ENCODE assay signal across 35 cellular contexts in genomic region chr20:59334616-59335300, GRCh38. TPM values are rescaled to one million over a fixed set of nuclear protein-coding genes. Genes with fewer than 3 reads are reported as not detected.
"Had no signal": no experiment of that assay in that cellular context is flagged by ENCODE, and none has a peak within 500 bp of the region (broad histone marks: within the 10 kb centered on the region; RNA-seq: fewer than 3 reads in every experiment).

No MANE protein-coding gene starts in this region.

- H3K36me3 Mint-ChIP-seq: activated naive CD4-positive, alpha-beta T cell treated with anti-CD3 and anti-CD28 coated beads, Interleukin-2, amount 50 U/mL, for 24 hours; activated naive CD8-positive, alpha-beta T cell treated with anti-CD3 and anti-CD28 coated beads, Interleukin-2, amount 10 ng/mL, durations not matched to agents 7 days and 5 days had no signal

- H3K27ac Mint-ChIP-seq: activated B cell treated with CpG ODN at 0.5 μM for 24 hours; activated CD4-positive, alpha-beta T cell treated with anti-CD3 and anti-CD28 coated beads, Interleukin-2, amount 10 ng/mL, durations not matched to agents 24 days and 14 days; activated CD8-positive, alpha-beta T cell treated with anti-CD3 and anti-CD28 coated beads for 36 hours; activated naive CD4-positive, alpha-beta T cell treated with anti-CD3 and anti-CD28 coated beads, Interleukin-2, amount 50 U/mL, for 24 hours; activated naive CD8-positive, alpha-beta T cell treated with anti-CD3 and anti-CD28 coated beads, Interleukin-2, amount 10 ng/mL, durations not matched to agents 7 days and 5 days; activated T-cell treated with anti-CD3 and anti-CD28 coated beads, Interleukin-2, amount 50 U/mL, for 24 hours; activated T-helper 2 cell treated with anti-CD3 and anti-CD28 coated beads, Interferon-gamma antibody, Interleukin-2, Interleukin-4, amounts not matched to agents 10 μg/mL and 5 μg/mL and 100 μg/mL, durations not matched to agents 14 hours and 24 hours and 36 hours; IgD-negative memory B cell had no signal

- H3K4me1 Mint-ChIP-seq: activated B cell treated with CpG ODN at 0.5 μM for 24 hours; activated CD4-positive, alpha-beta T cell treated with anti-CD3 and anti-CD28 coated beads, Interleukin-2, amount 10 ng/mL, durations not matched to agents 24 days and 14 days; activated naive CD4-positive, alpha-beta T cell treated with anti-CD3 and anti-CD28 coated beads, Interleukin-2, amount 50 U/mL, for 24 hours; central memory CD8-positive, alpha-beta T cell had no signal

- H3K9me3 Mint-ChIP-seq: activated B cell treated with CpG ODN at 0.5 μM for 24 hours; activated CD4-positive, alpha-beta T cell treated with anti-CD3 and anti-CD28 coated beads, Interleukin-2, amount 10 ng/mL, durations not matched to agents 24 days and 14 days; activated CD8-positive, alpha-beta T cell treated with anti-CD3 and anti-CD28 coated beads for 36 hours; activated naive CD4-positive, alpha-beta T cell treated with anti-CD3 and anti-CD28 coated beads, Interleukin-2, amount 50 U/mL, for 24 hours; activated naive CD8-positive, alpha-beta T cell treated with anti-CD3 and anti-CD28 coated beads, Interleukin-2, amount 10 ng/mL, durations not matched to agents 7 days and 5 days; activated T-cell treated with anti-CD3 and anti-CD28 coated beads, Interleukin-2, amount 50 U/mL, for 24 hours; activated T-helper 2 cell treated with anti-CD3 and anti-CD28 coated beads, Interferon-gamma antibody, Interleukin-2, Interleukin-4, amounts not matched to agents 10 μg/mL and 5 μg/mL and 100 μg/mL, durations not matched to agents 14 hours and 24 hours and 36 hours; central memory CD8-positive, alpha-beta T cell; IgD-negative memory B cell had no signal

- H3K4me3 Mint-ChIP-seq: activated B cell treated with CpG ODN at 0.5 μM for 24 hours; activated CD4-positive, alpha-beta T cell treated with anti-CD3 and anti-CD28 coated beads, Interleukin-2, amount 10 ng/mL, durations not matched to agents 24 days and 14 days; activated CD8-positive, alpha-beta T cell treated with anti-CD3 and anti-CD28 coated beads for 36 hours; activated naive CD4-positive, alpha-beta T cell treated with anti-CD3 and anti-CD28 coated beads, Interleukin-2, amount 50 U/mL, for 24 hours; activated naive CD8-positive, alpha-beta T cell treated with anti-CD3 and anti-CD28 coated beads, Interleukin-2, amount 10 ng/mL, durations not matched to agents 7 days and 5 days; activated T-cell treated with anti-CD3 and anti-CD28 coated beads, Interleukin-2, amount 50 U/mL, for 24 hours; central memory CD8-positive, alpha-beta T cell; IgD-negative memory B cell had no signal

- H3K9me3 ChIP-seq: ascending aorta, MG63 had no signal

- H3K27ac ChIP-seq: ascending aorta, cardiac muscle cell, VCaP had no signal

- H3K27me3 ChIP-seq: ascending aorta had no signal

- H3K36me3 ChIP-seq: ascending aorta, cardiac muscle cell, MG63 had no signal

- H3K4me1 ChIP-seq: ascending aorta had no signal

- DNase-seq: activated B cell treated with CpG ODN at 0.5 μM for 24 hours; activated CD4-positive, alpha-beta T cell treated with anti-CD3 and anti-CD28 coated beads, Interleukin-2, amount 10 ng/mL, durations not matched to agents 24 days and 14 days; activated CD4-positive, alpha-beta T cell treated with anti-CD3 and anti-CD28 coated beads, Interleukin-2, amount 50 U/mL, for 4 hours; activated CD8-positive, alpha-beta T cell treated with anti-CD3 and anti-CD28 coated beads for 36 hours; activated gamma-delta T cell; activated naive CD4-positive, alpha-beta T cell treated with Interleukin-2 at 50 U/mL for 16 hours; activated naive CD8-positive, alpha-beta T cell treated with anti-CD3 and anti-CD28 coated beads, Interleukin-2, amount 10 ng/mL, durations not matched to agents 7 days and 5 days; activated T-cell treated with anti-CD3 and anti-CD28 coated beads, Interleukin-2, amount 50 U/mL, for 24 hours; amygdala; Kasumi-1; KBM-7; MG63; NCI-H1048; NCI-H1436 treated with DMSO at 0.1 percent for 48 hours; NCI-H1694 treated with DMSO at 0.1 percent for 48 hours; NCI-H2029; NCI-H345; NCI-H524 treated with DMSO at 0.1 percent for 48 hours; NCI-H774; SHP77 treated with DMSO at 0.1 percent for 48 hours; SW 1271; T-helper 1 cell; T-helper 2 cell; T-helper 9 cell had no signal

- H3K4me3 ChIP-seq: ascending aorta, cardiac muscle cell, MG63 had no signal

- H3K27me3 Mint-ChIP-seq: activated CD8-positive, alpha-beta T cell treated with anti-CD3 and anti-CD28 coated beads for 36 hours; activated naive CD8-positive, alpha-beta T cell treated with anti-CD3 and anti-CD28 coated beads, Interleukin-2, amount 10 ng/mL, durations not matched to agents 7 days and 5 days had no signal

RNA-seq across cellular contexts. Expression of gene EDN3, which starts 34.3 kb away (rescaled TPM):
- total RNA-seq: activated B cell treated with CpG ODN at 0.5 μM for 24 hours; activated CD4-positive, alpha-beta T cell treated with anti-CD3 and anti-CD28 coated beads, Interleukin-2, amount 10 ng/mL, durations not matched to agents 24 days and 14 days; activated CD8-positive, alpha-beta memory T cell treated with anti-CD3 and anti-CD28 coated beads for 36 hours; activated T-helper 2 cell treated with anti-CD3 and anti-CD28 coated beads, Interferon-gamma antibody, Interleukin-2, Interleukin-4, amounts not matched to agents 10 μg/mL and 5 μg/mL and 100 μg/mL, durations not matched to agents 14 hours and 24 hours and 36 hours; ascending aorta; cardiac muscle cell; NCI-H460; RPMI7951; SK-MEL-5 had no signal
